ENCODE assay signal across 1 cellular context in the genomic region with DNA sequence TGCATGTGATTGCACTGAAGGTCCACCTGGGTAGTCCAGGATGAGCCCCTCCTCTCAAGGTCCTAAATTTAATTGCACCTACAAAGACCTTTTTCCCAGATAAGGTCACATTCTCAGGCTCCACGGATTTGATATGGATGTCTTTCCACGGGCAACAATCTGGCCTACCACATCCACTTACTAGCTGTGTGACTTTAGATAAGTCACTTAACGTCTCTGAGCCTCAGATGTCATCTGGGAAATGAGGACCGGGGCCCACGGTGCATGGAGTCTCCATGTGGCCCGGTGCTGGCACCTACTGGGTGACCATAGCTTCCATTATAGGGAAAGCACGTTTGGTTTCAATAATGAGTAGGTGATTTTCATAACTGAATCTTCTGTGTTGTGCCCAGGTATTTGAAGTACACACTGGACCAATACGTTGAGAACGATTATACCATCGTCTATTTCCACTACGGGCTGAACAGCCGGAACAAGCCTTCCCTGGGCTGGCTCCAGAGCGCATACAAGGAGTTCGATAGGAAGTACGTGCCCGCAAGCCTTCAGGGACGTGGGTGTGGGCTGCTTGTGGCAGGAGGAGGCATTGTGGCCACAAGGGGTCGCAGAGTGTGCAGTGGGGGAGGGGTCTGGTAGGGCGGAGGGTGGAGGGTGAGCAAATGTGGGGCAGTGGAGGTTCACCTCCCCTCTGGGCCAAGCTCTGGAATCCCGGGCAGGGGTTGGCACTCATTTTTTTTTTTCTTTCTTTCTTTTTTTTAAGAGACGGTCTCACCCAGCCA.
TF ChIP-seq lines count a peak whose summit lies in the region.

No MANE protein-coding gene starts in this region.

TF ChIP-seq in GM12878, 131 proteins besides CTCF, POLR2A, EP300 and RAD21 (continued from another document):
- TF ChIP-seq, protein P1, sequence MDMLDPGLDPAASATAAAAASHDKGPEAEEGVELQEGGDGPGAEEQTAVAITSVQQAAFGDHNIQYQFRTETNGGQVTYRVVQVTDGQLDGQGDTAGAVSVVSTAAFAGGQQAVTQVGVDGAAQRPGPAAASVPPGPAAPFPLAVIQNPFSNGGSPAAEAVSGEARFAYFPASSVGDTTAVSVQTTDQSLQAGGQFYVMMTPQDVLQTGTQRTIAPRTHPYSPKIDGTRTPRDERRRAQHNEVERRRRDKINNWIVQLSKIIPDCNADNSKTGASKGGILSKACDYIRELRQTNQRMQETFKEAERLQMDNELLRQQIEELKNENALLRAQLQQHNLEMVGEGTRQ (IDR thresholded peaks at IDR 0.05; ENCODE audit: borderline replicate concordance, low read depth, low read length) = no peak
- no peak for TF ChIP-seq CREB1 (IDR thresholded peaks at IDR 0.05; ENCODE audit: low read depth)
- no peak for TF ChIP-seq HCFC1 (IDR thresholded peaks at IDR 0.05; ENCODE audit: low read length)
- TF ChIP-seq MEF2B (IDR thresholded peaks at IDR 0.05; ENCODE audit: partially characterized antibody, poor library complexity, severe bottlenecking) = no peak
- TF ChIP-seq SPI1 (IDR thresholded peaks at IDR 0.05; ENCODE audit: borderline replicate concordance, insufficient read depth, low read depth, low read length) = no peak
- TF ChIP-seq IKZF2 (IDR thresholded peaks at IDR 0.05) = no peak
- TF ChIP-seq, protein P2, sequence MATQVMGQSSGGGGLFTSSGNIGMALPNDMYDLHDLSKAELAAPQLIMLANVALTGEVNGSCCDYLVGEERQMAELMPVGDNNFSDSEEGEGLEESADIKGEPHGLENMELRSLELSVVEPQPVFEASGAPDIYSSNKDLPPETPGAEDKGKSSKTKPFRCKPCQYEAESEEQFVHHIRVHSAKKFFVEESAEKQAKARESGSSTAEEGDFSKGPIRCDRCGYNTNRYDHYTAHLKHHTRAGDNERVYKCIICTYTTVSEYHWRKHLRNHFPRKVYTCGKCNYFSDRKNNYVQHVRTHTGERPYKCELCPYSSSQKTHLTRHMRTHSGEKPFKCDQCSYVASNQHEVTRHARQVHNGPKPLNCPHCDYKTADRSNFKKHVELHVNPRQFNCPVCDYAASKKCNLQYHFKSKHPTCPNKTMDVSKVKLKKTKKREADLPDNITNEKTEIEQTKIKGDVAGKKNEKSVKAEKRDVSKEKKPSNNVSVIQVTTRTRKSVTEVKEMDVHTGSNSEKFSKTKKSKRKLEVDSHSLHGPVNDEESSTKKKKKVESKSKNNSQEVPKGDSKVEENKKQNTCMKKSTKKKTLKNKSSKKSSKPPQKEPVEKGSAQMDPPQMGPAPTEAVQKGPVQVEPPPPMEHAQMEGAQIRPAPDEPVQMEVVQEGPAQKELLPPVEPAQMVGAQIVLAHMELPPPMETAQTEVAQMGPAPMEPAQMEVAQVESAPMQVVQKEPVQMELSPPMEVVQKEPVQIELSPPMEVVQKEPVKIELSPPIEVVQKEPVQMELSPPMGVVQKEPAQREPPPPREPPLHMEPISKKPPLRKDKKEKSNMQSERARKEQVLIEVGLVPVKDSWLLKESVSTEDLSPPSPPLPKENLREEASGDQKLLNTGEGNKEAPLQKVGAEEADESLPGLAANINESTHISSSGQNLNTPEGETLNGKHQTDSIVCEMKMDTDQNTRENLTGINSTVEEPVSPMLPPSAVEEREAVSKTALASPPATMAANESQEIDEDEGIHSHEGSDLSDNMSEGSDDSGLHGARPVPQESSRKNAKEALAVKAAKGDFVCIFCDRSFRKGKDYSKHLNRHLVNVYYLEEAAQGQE (IDR thresholded peaks at IDR 0.05; ENCODE audit: low read depth, low read length) = no peak
- TF ChIP-seq MEF2A (IDR thresholded peaks at IDR 0.05; ENCODE audit: insufficient read depth, low read depth, low read length) = no peak
- TF ChIP-seq SMC3 (IDR thresholded peaks at IDR 0.05; ENCODE audit: borderline replicate concordance, low read length) = no peak
- TF ChIP-seq, protein P3, sequence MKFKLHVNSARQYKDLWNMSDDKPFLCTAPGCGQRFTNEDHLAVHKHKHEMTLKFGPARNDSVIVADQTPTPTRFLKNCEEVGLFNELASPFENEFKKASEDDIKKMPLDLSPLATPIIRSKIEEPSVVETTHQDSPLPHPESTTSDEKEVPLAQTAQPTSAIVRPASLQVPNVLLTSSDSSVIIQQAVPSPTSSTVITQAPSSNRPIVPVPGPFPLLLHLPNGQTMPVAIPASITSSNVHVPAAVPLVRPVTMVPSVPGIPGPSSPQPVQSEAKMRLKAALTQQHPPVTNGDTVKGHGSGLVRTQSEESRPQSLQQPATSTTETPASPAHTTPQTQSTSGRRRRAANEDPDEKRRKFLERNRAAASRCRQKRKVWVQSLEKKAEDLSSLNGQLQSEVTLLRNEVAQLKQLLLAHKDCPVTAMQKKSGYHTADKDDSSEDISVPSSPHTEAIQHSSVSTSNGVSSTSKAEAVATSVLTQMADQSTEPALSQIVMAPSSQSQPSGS (IDR thresholded peaks at IDR 0.05; ENCODE audit: low read length) = no peak
- TF ChIP-seq MYB (IDR thresholded peaks at IDR 0.05; ENCODE audit: borderline replicate concordance, low read depth, low read length) = no peak
